Comparison of ENCODE assay signal across 10 cellular contexts in the genomic region with DNA sequence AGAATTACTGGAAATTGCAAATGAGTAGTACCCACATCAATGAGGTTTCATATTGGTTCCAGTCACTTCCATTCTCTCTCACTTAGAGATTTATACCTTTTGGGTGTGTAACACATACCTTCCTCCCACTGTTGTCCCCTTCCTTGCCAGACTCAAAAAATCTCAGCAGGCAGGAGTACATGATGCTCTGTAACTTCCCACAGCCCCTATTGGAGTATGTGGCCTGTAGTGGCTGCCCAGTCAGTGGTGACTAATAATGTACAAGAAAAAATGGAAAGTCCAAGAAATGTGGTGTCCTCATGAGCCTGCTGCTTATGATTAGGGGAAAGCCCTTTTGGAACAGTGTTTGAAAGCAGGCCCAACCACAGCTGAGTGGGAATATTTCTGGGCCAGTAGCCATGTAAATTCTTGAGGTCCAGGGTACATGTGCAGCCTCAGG.
DNase-seq lines count a peak whose midpoint lies in the region; ATAC-seq and TF ChIP-seq lines count a peak whose summit lies in the region.
"Had no signal": no experiment of that assay in that cellular context is flagged by ENCODE, and none has a peak within 500 bp of the region (broad histone marks: within the 10 kb centered on the region; RNA-seq: fewer than 3 reads in every experiment).

No MANE protein-coding gene starts in this region.

- no peak overlapping the region for H2BK15ac ChIP-seq in mesenchymal stem cell (ENCODE audit: low read depth, poor library complexity, severe bottlenecking)

- no peak overlapping the region for H3K4me2 ChIP-seq in mesenchymal stem cell (ENCODE audit: low read length, poor library complexity, severe bottlenecking)

- TF ChIP-seq CTCF in AG09309 (IDR thresholded peaks at IDR 0.05; ENCODE audit: control insufficient read depth, insufficient read depth, low read depth, low read length, missing control alignments): no peak

- peak overlapping the region in 1 of 2 experiments; percentile 24 for H3K18ac ChIP-seq in mesenchymal stem cell (ENCODE audit: low read depth in 1 of 2, low read length in 2 of 2)

- peak overlapping the region; percentile 17 for H3K27ac ChIP-seq in mesenchymal stem cell (ENCODE audit: low read length, poor library complexity, severe bottlenecking)

- H3K9ac ChIP-seq in mesenchymal stem cell (ENCODE audit: low read length): peak overlapping the region; percentile 5

- ATAC-seq in GM21737 (IDR thresholded peaks at IDR 0.05; ENCODE audit: unreplicated experiment) (no peak), GM19463 (IDR thresholded peaks at IDR 0.05; ENCODE audit: unreplicated experiment) (no peak)
- ATAC-seq: esophagus mucosa; naive thymus-derived CD8-positive, alpha-beta T cell had no signal

- H3K14ac ChIP-seq in mesenchymal stem cell (ENCODE audit: low read length in 2 of 2): no peak overlapping the region

- H3K9me3 ChIP-seq in mesenchymal stem cell (ENCODE audit: control insufficient read depth, low read length): no peaks in the 10 kb centered on the region

- no peak overlapping the region for H2BK5ac ChIP-seq in mesenchymal stem cell (ENCODE audit: low read depth, low read length, poor library complexity, severe bottlenecking)

- H3K79me1 ChIP-seq in mesenchymal stem cell (replicated peaks; ENCODE audit: low read length, poor library complexity, severe bottlenecking): peaks cover 46% of the 10 kb centered on the region

- H3K4ac ChIP-seq in mesenchymal stem cell (ENCODE audit: low read depth in 1 of 2, low read length in 2 of 2): no peak overlapping the region

- H4K8ac ChIP-seq in mesenchymal stem cell (ENCODE audit: low read length): no peak overlapping the region

- no peak overlapping the region for H2BK12ac ChIP-seq in mesenchymal stem cell (ENCODE audit: low read length in 2 of 2)

- peaks cover 8 to 28% of the 10 kb centered on the region in 2 experiments for H3K36me3 ChIP-seq in mesenchymal stem cell (ENCODE audit: control insufficient read depth in 1 of 2, insufficient read depth in 2 of 2, low read depth in 1 of 2, low read length in 2 of 2)

- H3K4me1 ChIP-seq in mesenchymal stem cell (ENCODE audit: control insufficient read depth, insufficient read depth, low read depth, low read length): peaks cover 2% of the 10 kb centered on the region

- no peak overlapping the region for H3K23ac ChIP-seq in mesenchymal stem cell (ENCODE audit: low read length in 2 of 2)

- no peak overlapping the region for H4K91ac ChIP-seq in mesenchymal stem cell (ENCODE audit: low read length)

- no peak overlapping the region for H2AFZ ChIP-seq in mesenchymal stem cell (ENCODE audit: low read depth, low read length)

- H2AK5ac ChIP-seq in mesenchymal stem cell (ENCODE audit: low read length, severe bottlenecking): no peak overlapping the region

- H3K4me3 ChIP-seq in AG09309 (ENCODE audit: control insufficient read depth, low read depth, low read length) (no peak overlapping the region), mesenchymal stem cell (ENCODE audit: insufficient read depth in 1 of 2, low read depth in 1 of 2, low read length in 2 of 2) (no peak overlapping the region)

- DNase-seq in AG09309 (ENCODE audit: low read depth) (peak; percentile 87), H4 (ENCODE audit: low spot score) (peak; percentile 58), astrocyte of the hippocampus (ENCODE audit: low read depth, low spot score) (peak; percentile 97), mesenchymal stem cell (peak; percentile 94), NAMALWA (ENCODE audit: low spot score) (no peak), T-helper 9 cell (no peak)
- DNase-seq: naive thymus-derived CD8-positive, alpha-beta T cell had no signal

- H2BK120ac ChIP-seq in mesenchymal stem cell (ENCODE audit: low read depth, low read length): no peak overlapping the region

- no peaks in the 10 kb centered on the region for H3K27me3 ChIP-seq in mesenchymal stem cell (ENCODE audit: control insufficient read depth in 1 of 2, insufficient read depth in 1 of 2, low read length in 2 of 2)

Comparison
In these comparisons a context has a peak if more than half of its experiments do, and no peak if none do; other contexts are left out.
1. DNase-seq: peak in AG09309 (single experiment), H4 (single experiment), astrocyte of the hippocampus (single experiment) and mesenchymal stem cell (single experiment); none in NAMALWA (single experiment) and T-helper 9 cell (single experiment).